Comparison of ENCODE assay signal across 1 cellular context in the genomic region with DNA sequence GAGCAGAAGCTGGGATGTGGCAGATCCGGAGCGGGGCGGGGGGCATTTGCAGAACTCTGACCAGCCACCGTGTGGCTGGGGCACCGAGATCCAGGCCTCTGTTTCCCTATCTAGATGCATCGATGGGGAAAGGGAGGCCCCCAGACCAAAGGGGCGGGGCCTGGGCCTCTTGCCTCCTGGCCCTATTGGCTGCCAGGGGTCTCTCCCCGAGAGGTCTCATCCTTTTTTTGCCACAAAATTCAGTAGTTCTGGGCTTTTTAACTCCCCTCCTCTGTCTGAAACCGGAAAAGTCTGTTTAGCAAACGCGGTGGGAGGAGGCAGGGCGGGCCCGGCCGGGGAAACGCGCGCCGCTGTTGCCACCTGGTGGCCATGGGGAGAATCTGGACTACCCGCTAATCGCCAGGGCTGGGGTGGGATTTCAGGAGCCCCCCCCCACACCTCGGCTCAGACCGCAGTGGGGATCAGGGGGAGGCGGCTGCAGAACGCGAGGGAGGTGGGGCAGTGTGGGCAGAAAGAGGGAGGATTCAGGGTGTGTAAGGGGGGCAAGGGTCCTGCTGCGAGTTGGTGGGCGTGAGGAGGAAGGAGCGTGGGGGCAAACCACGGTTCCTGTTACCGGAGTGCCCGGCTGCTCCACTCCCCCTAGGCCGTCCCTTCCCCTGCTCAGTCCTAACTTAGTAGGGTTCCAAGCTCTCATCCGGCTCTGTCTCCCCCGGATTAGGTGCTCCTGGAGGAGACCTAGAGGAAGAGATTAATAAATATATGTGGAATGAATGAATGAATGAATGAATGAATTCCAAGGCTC.
TF ChIP-seq lines count a peak whose summit lies in the region.

No MANE protein-coding gene starts in this region.

TF ChIP-seq in GM12878, 131 proteins besides CTCF, POLR2A, EP300 and RAD21 (continued from another document and continues in another):
- TF ChIP-seq, protein P1, sequence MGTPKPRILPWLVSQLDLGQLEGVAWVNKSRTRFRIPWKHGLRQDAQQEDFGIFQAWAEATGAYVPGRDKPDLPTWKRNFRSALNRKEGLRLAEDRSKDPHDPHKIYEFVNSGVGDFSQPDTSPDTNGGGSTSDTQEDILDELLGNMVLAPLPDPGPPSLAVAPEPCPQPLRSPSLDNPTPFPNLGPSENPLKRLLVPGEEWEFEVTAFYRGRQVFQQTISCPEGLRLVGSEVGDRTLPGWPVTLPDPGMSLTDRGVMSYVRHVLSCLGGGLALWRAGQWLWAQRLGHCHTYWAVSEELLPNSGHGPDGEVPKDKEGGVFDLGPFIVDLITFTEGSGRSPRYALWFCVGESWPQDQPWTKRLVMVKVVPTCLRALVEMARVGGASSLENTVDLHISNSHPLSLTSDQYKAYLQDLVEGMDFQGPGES (IDR thresholded peaks at IDR 0.05): no peak
- no peak for TF ChIP-seq ZNF274 (IDR thresholded peaks at IDR 0.05; ENCODE audit: insufficient read depth, insufficient read length)
- TF ChIP-seq, protein P2, sequence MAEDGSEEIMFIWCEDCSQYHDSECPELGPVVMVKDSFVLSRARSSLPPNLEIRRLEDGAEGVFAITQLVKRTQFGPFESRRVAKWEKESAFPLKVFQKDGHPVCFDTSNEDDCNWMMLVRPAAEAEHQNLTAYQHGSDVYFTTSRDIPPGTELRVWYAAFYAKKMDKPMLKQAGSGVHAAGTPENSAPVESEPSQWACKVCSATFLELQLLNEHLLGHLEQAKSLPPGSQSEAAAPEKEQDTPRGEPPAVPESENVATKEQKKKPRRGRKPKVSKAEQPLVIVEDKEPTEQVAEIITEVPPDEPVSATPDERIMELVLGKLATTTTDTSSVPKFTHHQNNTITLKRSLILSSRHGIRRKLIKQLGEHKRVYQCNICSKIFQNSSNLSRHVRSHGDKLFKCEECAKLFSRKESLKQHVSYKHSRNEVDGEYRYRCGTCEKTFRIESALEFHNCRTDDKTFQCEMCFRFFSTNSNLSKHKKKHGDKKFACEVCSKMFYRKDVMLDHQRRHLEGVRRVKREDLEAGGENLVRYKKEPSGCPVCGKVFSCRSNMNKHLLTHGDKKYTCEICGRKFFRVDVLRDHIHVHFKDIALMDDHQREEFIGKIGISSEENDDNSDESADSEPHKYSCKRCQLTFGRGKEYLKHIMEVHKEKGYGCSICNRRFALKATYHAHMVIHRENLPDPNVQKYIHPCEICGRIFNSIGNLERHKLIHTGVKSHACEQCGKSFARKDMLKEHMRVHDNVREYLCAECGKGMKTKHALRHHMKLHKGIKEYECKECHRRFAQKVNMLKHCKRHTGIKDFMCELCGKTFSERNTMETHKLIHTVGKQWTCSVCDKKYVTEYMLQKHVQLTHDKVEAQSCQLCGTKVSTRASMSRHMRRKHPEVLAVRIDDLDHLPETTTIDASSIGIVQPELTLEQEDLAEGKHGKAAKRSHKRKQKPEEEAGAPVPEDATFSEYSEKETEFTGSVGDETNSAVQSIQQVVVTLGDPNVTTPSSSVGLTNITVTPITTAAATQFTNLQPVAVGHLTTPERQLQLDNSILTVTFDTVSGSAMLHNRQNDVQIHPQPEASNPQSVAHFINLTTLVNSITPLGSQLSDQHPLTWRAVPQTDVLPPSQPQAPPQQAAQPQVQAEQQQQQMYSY (CRISPR knock-in tag; IDR thresholded peaks at IDR 0.05): no peak
- no peak for TF ChIP-seq TCF7 (IDR thresholded peaks at IDR 0.05; ENCODE audit: borderline replicate concordance)
- TF ChIP-seq RCOR1 (conservative IDR thresholded peaks at IDR 0.05; ENCODE audit: low read depth, low read length): no peak
- TF ChIP-seq, protein P3, sequence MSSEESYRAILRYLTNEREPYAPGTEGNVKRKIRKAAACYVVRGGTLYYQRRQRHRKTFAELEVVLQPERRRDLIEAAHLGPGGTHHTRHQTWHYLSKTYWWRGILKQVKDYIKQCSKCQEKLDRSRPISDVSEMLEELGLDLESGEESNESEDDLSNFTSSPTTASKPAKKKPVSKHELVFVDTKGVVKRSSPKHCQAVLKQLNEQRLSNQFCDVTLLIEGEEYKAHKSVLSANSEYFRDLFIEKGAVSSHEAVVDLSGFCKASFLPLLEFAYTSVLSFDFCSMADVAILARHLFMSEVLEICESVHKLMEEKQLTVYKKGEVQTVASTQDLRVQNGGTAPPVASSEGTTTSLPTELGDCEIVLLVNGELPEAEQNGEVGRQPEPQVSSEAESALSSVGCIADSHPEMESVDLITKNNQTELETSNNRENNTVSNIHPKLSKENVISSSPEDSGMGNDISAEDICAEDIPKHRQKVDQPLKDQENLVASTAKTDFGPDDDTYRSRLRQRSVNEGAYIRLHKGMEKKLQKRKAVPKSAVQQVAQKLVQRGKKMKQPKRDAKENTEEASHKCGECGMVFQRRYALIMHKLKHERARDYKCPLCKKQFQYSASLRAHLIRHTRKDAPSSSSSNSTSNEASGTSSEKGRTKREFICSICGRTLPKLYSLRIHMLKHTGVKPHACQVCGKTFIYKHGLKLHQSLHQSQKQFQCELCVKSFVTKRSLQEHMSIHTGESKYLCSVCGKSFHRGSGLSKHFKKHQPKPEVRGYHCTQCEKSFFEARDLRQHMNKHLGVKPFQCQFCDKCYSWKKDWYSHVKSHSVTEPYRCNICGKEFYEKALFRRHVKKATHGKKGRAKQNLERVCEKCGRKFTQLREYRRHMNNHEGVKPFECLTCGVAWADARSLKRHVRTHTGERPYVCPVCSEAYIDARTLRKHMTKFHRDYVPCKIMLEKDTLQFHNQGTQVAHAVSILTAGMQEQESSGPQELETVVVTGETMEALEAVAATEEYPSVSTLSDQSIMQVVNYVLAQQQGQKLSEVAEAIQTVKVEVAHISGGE (CRISPR knock-in tag; IDR thresholded peaks at IDR 0.05): no peak
- TF ChIP-seq RB1 (IDR thresholded peaks at IDR 0.05; ENCODE audit: borderline replicate concordance): peak; percentile 60; the same call in 1 of the 2 replicates
- TF ChIP-seq SUZ12 (IDR thresholded peaks at IDR 0.05; ENCODE audit: unreplicated experiment): no peak
- peak in 1 of 2 experiments; percentile 25; a peak in 1 of 3 replicates for TF ChIP-seq EGR1 (IDR thresholded peaks at IDR 0.05; ENCODE audit: borderline replicate concordance in 1 of 2, low read depth in 2 of 2, low read length in 2 of 2)
- TF ChIP-seq KDM1A (IDR thresholded peaks at IDR 0.05; ENCODE audit: borderline replicate concordance): no peak
- peak; percentile 91 for TF ChIP-seq ZNF24 (IDR thresholded peaks at IDR 0.05)
- TF ChIP-seq CBX5 (IDR thresholded peaks at IDR 0.05; ENCODE audit: low read depth): no peak
- no peak; the same call in 1 of the 2 replicates for TF ChIP-seq EED (IDR thresholded peaks at IDR 0.05; ENCODE audit: low read depth)
- TF ChIP-seq KAT2A (conservative IDR thresholded peaks at IDR 0.05; ENCODE audit: control insufficient read depth, low read depth, low read length): no peak
- 0 out of 4 replicates have a peak, but pooled peaks have one; percentile 13 to 34 for TF ChIP-seq BHLHE40 (IDR thresholded peaks at IDR 0.05; ENCODE audit: borderline replicate concordance in 1 of 2, low read depth in 2 of 2, low read length in 1 of 2)
- TF ChIP-seq PAX8 (IDR thresholded peaks at IDR 0.05): no peak
- TF ChIP-seq, protein P4, sequence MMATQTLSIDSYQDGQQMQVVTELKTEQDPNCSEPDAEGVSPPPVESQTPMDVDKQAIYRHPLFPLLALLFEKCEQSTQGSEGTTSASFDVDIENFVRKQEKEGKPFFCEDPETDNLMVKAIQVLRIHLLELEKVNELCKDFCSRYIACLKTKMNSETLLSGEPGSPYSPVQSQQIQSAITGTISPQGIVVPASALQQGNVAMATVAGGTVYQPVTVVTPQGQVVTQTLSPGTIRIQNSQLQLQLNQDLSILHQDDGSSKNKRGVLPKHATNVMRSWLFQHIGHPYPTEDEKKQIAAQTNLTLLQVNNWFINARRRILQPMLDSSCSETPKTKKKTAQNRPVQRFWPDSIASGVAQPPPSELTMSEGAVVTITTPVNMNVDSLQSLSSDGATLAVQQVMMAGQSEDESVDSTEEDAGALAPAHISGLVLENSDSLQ (IDR thresholded peaks at IDR 0.05): no peak
- TF ChIP-seq POLR2AphosphoS2 (IDR thresholded peaks at IDR 0.05; ENCODE audit: low read depth, low read length): no peak
- TF ChIP-seq, protein P5, sequence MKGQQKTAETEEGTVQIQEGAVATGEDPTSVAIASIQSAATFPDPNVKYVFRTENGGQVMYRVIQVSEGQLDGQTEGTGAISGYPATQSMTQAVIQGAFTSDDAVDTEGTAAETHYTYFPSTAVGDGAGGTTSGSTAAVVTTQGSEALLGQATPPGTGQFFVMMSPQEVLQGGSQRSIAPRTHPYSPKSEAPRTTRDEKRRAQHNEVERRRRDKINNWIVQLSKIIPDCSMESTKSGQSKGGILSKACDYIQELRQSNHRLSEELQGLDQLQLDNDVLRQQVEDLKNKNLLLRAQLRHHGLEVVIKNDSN (IDR thresholded peaks at IDR 0.05; ENCODE audit: borderline replicate concordance, extremely low read length, insufficient read depth, low read depth, low read length): no peak
- TF ChIP-seq FOXK2 (IDR thresholded peaks at IDR 0.05): no peak
- no peak for TF ChIP-seq ZSCAN29 (IDR thresholded peaks at IDR 0.05)
- TF ChIP-seq, protein P6, sequence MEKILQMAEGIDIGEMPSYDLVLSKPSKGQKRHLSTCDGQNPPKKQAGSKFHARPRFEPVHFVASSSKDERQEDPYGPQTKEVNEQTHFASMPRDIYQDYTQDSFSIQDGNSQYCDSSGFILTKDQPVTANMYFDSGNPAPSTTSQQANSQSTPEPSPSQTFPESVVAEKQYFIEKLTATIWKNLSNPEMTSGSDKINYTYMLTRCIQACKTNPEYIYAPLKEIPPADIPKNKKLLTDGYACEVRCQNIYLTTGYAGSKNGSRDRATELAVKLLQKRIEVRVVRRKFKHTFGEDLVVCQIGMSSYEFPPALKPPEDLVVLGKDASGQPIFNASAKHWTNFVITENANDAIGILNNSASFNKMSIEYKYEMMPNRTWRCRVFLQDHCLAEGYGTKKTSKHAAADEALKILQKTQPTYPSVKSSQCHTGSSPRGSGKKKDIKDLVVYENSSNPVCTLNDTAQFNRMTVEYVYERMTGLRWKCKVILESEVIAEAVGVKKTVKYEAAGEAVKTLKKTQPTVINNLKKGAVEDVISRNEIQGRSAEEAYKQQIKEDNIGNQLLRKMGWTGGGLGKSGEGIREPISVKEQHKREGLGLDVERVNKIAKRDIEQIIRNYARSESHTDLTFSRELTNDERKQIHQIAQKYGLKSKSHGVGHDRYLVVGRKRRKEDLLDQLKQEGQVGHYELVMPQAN (conservative IDR thresholded peaks at IDR 0.05): no peak
- no peak for TF ChIP-seq HDAC6 (IDR thresholded peaks at IDR 0.05; ENCODE audit: unreplicated experiment)
- TF ChIP-seq CBX3 (IDR thresholded peaks at IDR 0.05; ENCODE audit: borderline replicate concordance, low read depth): no peak
- TF ChIP-seq SRF (IDR thresholded peaks at IDR 0.05; ENCODE audit: low read depth in 2 of 2, low read length in 2 of 2): no peak
- TF ChIP-seq IRF4 (IDR thresholded peaks at IDR 0.05; ENCODE audit: low read depth, low read length): no peak
- TF ChIP-seq CEBPB (IDR thresholded peaks at IDR 0.05; ENCODE audit: borderline replicate concordance in 1 of 2, low read depth in 2 of 2, low read length in 2 of 2): no peak
- TF ChIP-seq, protein P7, sequence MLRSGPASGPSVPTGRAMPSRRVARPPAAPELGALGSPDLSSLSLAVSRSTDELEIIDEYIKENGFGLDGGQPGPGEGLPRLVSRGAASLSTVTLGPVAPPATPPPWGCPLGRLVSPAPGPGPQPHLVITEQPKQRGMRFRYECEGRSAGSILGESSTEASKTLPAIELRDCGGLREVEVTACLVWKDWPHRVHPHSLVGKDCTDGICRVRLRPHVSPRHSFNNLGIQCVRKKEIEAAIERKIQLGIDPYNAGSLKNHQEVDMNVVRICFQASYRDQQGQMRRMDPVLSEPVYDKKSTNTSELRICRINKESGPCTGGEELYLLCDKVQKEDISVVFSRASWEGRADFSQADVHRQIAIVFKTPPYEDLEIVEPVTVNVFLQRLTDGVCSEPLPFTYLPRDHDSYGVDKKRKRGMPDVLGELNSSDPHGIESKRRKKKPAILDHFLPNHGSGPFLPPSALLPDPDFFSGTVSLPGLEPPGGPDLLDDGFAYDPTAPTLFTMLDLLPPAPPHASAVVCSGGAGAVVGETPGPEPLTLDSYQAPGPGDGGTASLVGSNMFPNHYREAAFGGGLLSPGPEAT (IDR thresholded peaks at IDR 0.05; ENCODE audit: low read depth): no peak
- no peak for TF ChIP-seq RAD51 (IDR thresholded peaks at IDR 0.05)
- TF ChIP-seq FOS (IDR thresholded peaks at IDR 0.05; ENCODE audit: borderline replicate concordance, extremely low read depth, insufficient read length): no peak
- TF ChIP-seq, protein P8, sequence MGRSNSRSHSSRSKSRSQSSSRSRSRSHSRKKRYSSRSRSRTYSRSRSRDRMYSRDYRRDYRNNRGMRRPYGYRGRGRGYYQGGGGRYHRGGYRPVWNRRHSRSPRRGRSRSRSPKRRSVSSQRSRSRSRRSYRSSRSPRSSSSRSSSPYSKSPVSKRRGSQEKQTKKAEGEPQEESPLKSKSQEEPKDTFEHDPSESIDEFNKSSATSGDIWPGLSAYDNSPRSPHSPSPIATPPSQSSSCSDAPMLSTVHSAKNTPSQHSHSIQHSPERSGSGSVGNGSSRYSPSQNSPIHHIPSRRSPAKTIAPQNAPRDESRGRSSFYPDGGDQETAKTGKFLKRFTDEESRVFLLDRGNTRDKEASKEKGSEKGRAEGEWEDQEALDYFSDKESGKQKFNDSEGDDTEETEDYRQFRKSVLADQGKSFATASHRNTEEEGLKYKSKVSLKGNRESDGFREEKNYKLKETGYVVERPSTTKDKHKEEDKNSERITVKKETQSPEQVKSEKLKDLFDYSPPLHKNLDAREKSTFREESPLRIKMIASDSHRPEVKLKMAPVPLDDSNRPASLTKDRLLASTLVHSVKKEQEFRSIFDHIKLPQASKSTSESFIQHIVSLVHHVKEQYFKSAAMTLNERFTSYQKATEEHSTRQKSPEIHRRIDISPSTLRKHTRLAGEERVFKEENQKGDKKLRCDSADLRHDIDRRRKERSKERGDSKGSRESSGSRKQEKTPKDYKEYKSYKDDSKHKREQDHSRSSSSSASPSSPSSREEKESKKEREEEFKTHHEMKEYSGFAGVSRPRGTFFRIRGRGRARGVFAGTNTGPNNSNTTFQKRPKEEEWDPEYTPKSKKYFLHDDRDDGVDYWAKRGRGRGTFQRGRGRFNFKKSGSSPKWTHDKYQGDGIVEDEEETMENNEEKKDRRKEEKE (IDR thresholded peaks at IDR 0.05): no peak
- TF ChIP-seq ZNF384 (IDR thresholded peaks at IDR 0.05; ENCODE audit: borderline replicate concordance, low read depth, low read length): no peak
